26 cellular contexts compared by ENCODE assay signal in the genomic region with DNA sequence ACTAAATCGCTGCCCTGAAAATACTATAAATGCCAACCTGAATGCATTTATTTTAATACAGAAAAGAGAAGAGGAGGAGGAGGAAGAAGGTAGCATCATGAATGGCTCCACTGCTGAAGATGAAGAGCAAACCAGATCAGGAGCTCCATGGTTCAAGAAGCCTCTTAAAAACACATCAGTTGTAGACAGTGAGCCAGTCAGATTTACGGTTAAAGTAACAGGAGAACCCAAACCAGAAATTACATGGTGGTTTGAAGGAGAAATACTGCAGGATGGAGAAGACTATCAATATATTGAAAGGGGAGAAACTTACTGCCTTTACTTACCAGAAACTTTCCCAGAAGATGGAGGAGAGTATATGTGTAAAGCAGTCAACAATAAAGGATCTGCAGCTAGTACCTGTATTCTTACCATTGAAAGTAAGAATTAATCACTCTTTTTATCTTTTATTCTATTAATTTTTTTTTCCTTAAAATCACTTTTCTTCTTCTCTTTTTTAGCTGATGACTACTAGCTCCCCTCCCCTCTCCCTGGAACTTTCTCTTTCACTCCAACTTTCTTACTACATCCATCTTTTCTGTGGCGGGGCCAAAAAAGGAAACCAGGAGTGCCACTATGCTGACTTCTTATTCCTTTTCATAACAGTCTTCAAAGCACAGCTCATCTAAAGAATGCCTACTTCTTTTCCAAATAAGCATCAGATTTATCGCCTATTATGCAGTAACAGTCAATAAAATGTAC. TPM values are rescaled to one million over a fixed set of nuclear protein-coding genes. Genes with fewer than 3 reads are reported as not detected.
DNase-seq lines count a peak whose midpoint lies in the region; ATAC-seq, FAIRE-seq and TF ChIP-seq lines count a peak whose summit lies in the region.
"Had no signal": no experiment of that assay in that cellular context is flagged by ENCODE, and none has a peak within 500 bp of the region (broad histone marks: within the 10 kb centered on the region; RNA-seq: fewer than 3 reads in every experiment).

No MANE protein-coding gene starts in this region.

- H3K4me3 ChIP-seq in HEK293 (ENCODE audit: low read depth, low read length) = no peak overlapping the region
- no peak overlapping the region for H3K4me3 ChIP-seq in astrocyte (ENCODE audit: insufficient read depth, low read depth, low read length)
- H3K4me3 ChIP-seq in osteoblast (ENCODE audit: insufficient read depth, low read length) = no peak overlapping the region
- H3K4me3 ChIP-seq: mucosa of descending colon, SJCRH30, smooth muscle cell, thyroid gland had no signal

- no peak overlapping the region for H3K27ac ChIP-seq in HEK293 (ENCODE audit: extremely low read depth, low read depth, low read length)
- H3K27ac ChIP-seq in astrocyte (ENCODE audit: low read depth, low read length) = no peak overlapping the region
- H3K27ac ChIP-seq in osteoblast (ENCODE audit: low read depth, low read length) = no peak overlapping the region
- H3K27ac ChIP-seq: 22Rv1, SJCRH30, thyroid gland had no signal

- H3K4me1 ChIP-seq in HEK293 (ENCODE audit: control insufficient read depth, insufficient read depth, low read length) (no peaks in the 10 kb centered on the region), astrocyte (ENCODE audit: insufficient read depth, low read length) (no peaks in the 10 kb centered on the region), osteoblast (ENCODE audit: insufficient read depth, low read length) (peaks cover 10% of the 10 kb centered on the region)
- H3K4me1 ChIP-seq: SJCRH30, thyroid gland had no signal

- no peak overlapping the region for H2AFZ ChIP-seq in astrocyte (ENCODE audit: low read depth, low read length)
- no peak overlapping the region for H2AFZ ChIP-seq in osteoblast (ENCODE audit: low read length)

- H3K27me3 Mint-ChIP-seq in activated CD4-positive, alpha-beta T cell treated with anti-CD3 and anti-CD28 coated beads for 36 hours = no peaks in the 10 kb centered on the region
- H3K27me3 Mint-ChIP-seq in astrocyte (ENCODE audit: low read depth, unreplicated experiment) (no peaks in the 10 kb centered on the region), nephron progenitor cell (ENCODE audit: low read depth, poor library complexity) (no peaks in the 10 kb centered on the region)
- H3K27me3 Mint-ChIP-seq: stimulated activated naive CD8-positive, alpha-beta T cell treated with anti-CD3 and anti-CD28 coated beads, Interleukin-15, Interleukin-2, amounts not matched to agents 100 ng/mL and 50 ng/mL, for 24 hours had no signal

- H3K79me2 ChIP-seq in astrocyte (ENCODE audit: insufficient read depth, low read length) = peaks cover 12% of the 10 kb centered on the region
- H3K79me2 ChIP-seq in osteoblast (ENCODE audit: insufficient read depth, low read length) = peaks cover 3% of the 10 kb centered on the region

- POLR2A ChIA-PET in activated CD4-positive, alpha-beta T cell treated with anti-CD3 and anti-CD28 coated beads for 36 hours (lab: Charles Lee) = interaction anchor here (0.7 to 2.4 kb wide), 4 partner anchors 12 to 348 kb away, joined by 3 to 16 read pairs (median 4); a partner anchor contains a TSS
- POLR2A ChIA-PET in HEK293 (lab: Yijun Ruan, JAX) = no interaction called here

- peaks cover 38% of the 10 kb centered on the region for H3K36me3 Mint-ChIP-seq in activated CD4-positive, alpha-beta T cell treated with anti-CD3 and anti-CD28 coated beads for 36 hours (ENCODE audit: low read depth)
- H3K36me3 Mint-ChIP-seq in astrocyte (ENCODE audit: low read depth, unreplicated experiment) = peaks cover 11% of the 10 kb centered on the region
- H3K36me3 Mint-ChIP-seq in nephron progenitor cell (ENCODE audit: low read depth) = peaks cover 50% of the 10 kb centered on the region

- H3K27ac Mint-ChIP-seq in activated CD4-positive, alpha-beta T cell treated with anti-CD3 and anti-CD28 coated beads for 36 hours = peak overlapping the region; percentile 24
- peak overlapping the region; percentile 51 for H3K27ac Mint-ChIP-seq in astrocyte (ENCODE audit: unreplicated experiment)
- peak overlapping the region; percentile 8 for H3K27ac Mint-ChIP-seq in nephron progenitor cell
- H3K27ac Mint-ChIP-seq: stimulated activated naive CD8-positive, alpha-beta T cell treated with anti-CD3 and anti-CD28 coated beads, Interleukin-15, Interleukin-2, amounts not matched to agents 100 ng/mL and 50 ng/mL, for 24 hours had no signal

- H3K36me3 ChIP-seq in HEK293 (ENCODE audit: control insufficient read depth in 2 of 2, insufficient read depth in 1 of 2, low read length in 2 of 2) = peaks cover 45 to 64% of the 10 kb centered on the region in 2 experiments; a peak in 2 of 3 replicates
- peaks cover 68% of the 10 kb centered on the region for H3K36me3 ChIP-seq in astrocyte (ENCODE audit: insufficient read depth, low read length)
- peaks cover 68% of the 10 kb centered on the region for H3K36me3 ChIP-seq in osteoblast (ENCODE audit: insufficient read depth, low read length)

- peaks cover 24% of the 10 kb centered on the region for H4K20me1 ChIP-seq in astrocyte (ENCODE audit: insufficient read depth, low read length)
- peaks cover 3% of the 10 kb centered on the region for H4K20me1 ChIP-seq in osteoblast (ENCODE audit: insufficient read depth, low read length)

- H3K4me3 Mint-ChIP-seq in activated CD4-positive, alpha-beta T cell treated with anti-CD3 and anti-CD28 coated beads for 36 hours = no peak overlapping the region
- H3K4me3 Mint-ChIP-seq in astrocyte (ENCODE audit: unreplicated experiment) (no peak overlapping the region), nephron progenitor cell (no peak overlapping the region)
- H3K4me3 Mint-ChIP-seq: stimulated activated naive CD8-positive, alpha-beta T cell treated with anti-CD3 and anti-CD28 coated beads, Interleukin-15, Interleukin-2, amounts not matched to agents 100 ng/mL and 50 ng/mL, for 24 hours had no signal

- no peak for ATAC-seq in activated CD4-positive, alpha-beta T cell treated with anti-CD3 and anti-CD28 coated beads for 36 hours
- ATAC-seq: left ventricle myocardium superior, mucosa of descending colon had no signal

- no peaks in the 10 kb centered on the region for H3K9me3 ChIP-seq in HEK293 (ENCODE audit: control insufficient read depth, insufficient read depth, low read depth, low read length)
- no peaks in the 10 kb centered on the region for H3K9me3 ChIP-seq in astrocyte (ENCODE audit: insufficient read depth, low read depth, low read length)
- H3K9me3 ChIP-seq in osteoblast (ENCODE audit: low read depth, low read length) = no peaks in the 10 kb centered on the region
- H3K9me3 ChIP-seq: mucosa of descending colon, SJCRH30, thyroid gland had no signal

- H3K4me2 ChIP-seq in astrocyte (ENCODE audit: low read length) = no peak overlapping the region
- H3K4me2 ChIP-seq in osteoblast (ENCODE audit: insufficient read depth, low read length) = no peak overlapping the region
- H3K4me2 ChIP-seq: smooth muscle cell had no signal

- TF ChIP-seq CTCF in HEK293 (tag by site-specific recombination; IDR thresholded peaks at IDR 0.05) = no peak
- no peak for TF ChIP-seq CTCF in astrocyte (IDR thresholded peaks at IDR 0.05; ENCODE audit: insufficient read depth, low read depth, low read length)
- no peak for TF ChIP-seq CTCF in nephron progenitor cell (IDR thresholded peaks at IDR 0.05)
- TF ChIP-seq CTCF in osteoblast (IDR thresholded peaks at IDR 0.05; ENCODE audit: extremely low read depth, low read depth, low read length) = no peak

- FAIRE-seq in astrocyte (lab: Jason Lieb, UNC) (no peak), RCC 7860 (lab: Jason Lieb, UNC) (no peak)

- no peak for DNase-seq in activated CD4-positive, alpha-beta T cell treated with anti-CD3 and anti-CD28 coated beads for 36 hours
- no peak for DNase-seq in activated CD4-positive, alpha-beta T cell treated with anti-CD3 and anti-CD28 coated beads for 48 hours
- no peak for DNase-seq in astrocyte (ENCODE audit: low read depth)
- DNase-seq in nephron progenitor cell = no peak
- DNase-seq in RCC 7860 (ENCODE audit: low spot score) = no peak
- DNase-seq in osteoblast (ENCODE audit: insufficient read length, low spot score, missing footprints) = no peak
- no peak for DNase-seq in islet precursor cell
- DNase-seq: activated CD4-positive, alpha-beta T cell treated with anti-CD3 and anti-CD28 coated beads, Interleukin-2, amount 50 U/mL, for 1 hour; activated CD8-positive, alpha-beta memory T cell treated with anti-CD3 and anti-CD28 coated beads, Interleukin-2, amount 50 U/mL, for 4 hours; activated effector memory CD4-positive, alpha-beta T cell treated with anti-CD3 and anti-CD28 coated beads, Interleukin-2, amount 50 U/mL, for 16 hours; anterior cingulate cortex; COR-L47; DND-41; left ventricle myocardium superior; mucosa of descending colon; NCI-H1105; NCI-H2029 treated with DMSO at 0.1 percent for 48 hours; NCI-H226; SJCRH30; stimulated activated CD4-positive, alpha-beta T cell treated with anti-CD3 and anti-CD28 coated beads, Interleukin-2, amount 100 ng/mL, for 48 hours; T-helper 1 cell; thyroid gland had no signal

- H3K4me1 Mint-ChIP-seq in activated CD4-positive, alpha-beta T cell treated with anti-CD3 and anti-CD28 coated beads for 36 hours = peaks cover 19% of the 10 kb centered on the region
- peaks cover 3% of the 10 kb centered on the region for H3K4me1 Mint-ChIP-seq in astrocyte (ENCODE audit: low read depth, unreplicated experiment)
- H3K4me1 Mint-ChIP-seq in nephron progenitor cell = peaks cover 13% of the 10 kb centered on the region

- H3K27me3 ChIP-seq in astrocyte (ENCODE audit: insufficient read depth, low read length) (no peaks in the 10 kb centered on the region), osteoblast (ENCODE audit: insufficient read depth, low read length) (no peaks in the 10 kb centered on the region)
- H3K27me3 ChIP-seq: SJCRH30, thyroid gland had no signal

- intact Hi-C loops in activated CD4-positive, alpha-beta T cell treated with anti-CD3 and anti-CD28 coated beads for 36 hours (cut with DNase I, micrococcal nuclease) = loop anchor here in 1 of 2 experiments (5.0 kb wide), 1 partner anchor 155 kb away; no protein-coding TSS in a partner anchor

- CTCF ChIA-PET in activated CD4-positive, alpha-beta T cell treated with anti-CD3 and anti-CD28 coated beads for 36 hours (lab: Charles Lee) = interaction anchor here (0.9 to 1.2 kb wide), 2 partner anchors 12 to 67 kb away, joined by 4 to 5 read pairs; no protein-coding TSS in a partner anchor
- CTCF ChIA-PET in HEK293 (lab: Yijun Ruan, JAX) = interaction anchor here (0.6 to 0.7 kb wide), 3 partner anchors 36 to 172 kb away, joined by 3 to 4 read pairs (median 3); a partner anchor contains a TSS

- no peak overlapping the region for H3K9ac ChIP-seq in astrocyte (ENCODE audit: low read length)

- no peaks in the 10 kb centered on the region for H3K9me3 Mint-ChIP-seq in activated CD4-positive, alpha-beta T cell treated with anti-CD3 and anti-CD28 coated beads for 36 hours (ENCODE audit: low read depth)
- H3K9me3 Mint-ChIP-seq in astrocyte (ENCODE audit: unreplicated experiment) (no peaks in the 10 kb centered on the region), nephron progenitor cell (no peaks in the 10 kb centered on the region)
- H3K9me3 Mint-ChIP-seq: stimulated activated naive CD8-positive, alpha-beta T cell treated with anti-CD3 and anti-CD28 coated beads, Interleukin-15, Interleukin-2, amounts not matched to agents 100 ng/mL and 50 ng/mL, for 24 hours had no signal

RNA-seq across cellular contexts. Expression of a gene that starts 36.3 kb away (rescaled TPM):
- 100 to 1,000 TPM; 240 to 258 TPM for total RNA-seq in activated CD4-positive, alpha-beta T cell treated with anti-CD3 and anti-CD28 coated beads for 36 hours
- 113 and 128 TPM in 2 replicates for total RNA-seq in astrocyte
- total RNA-seq in osteoblast = 86.9 and 91.6 TPM in 2 replicates

RNA-seq across cellular contexts. Expression of a gene that starts 54.1 kb away (rescaled TPM):
- 1 to 10 TPM; 2.1 to 3.6 TPM for total RNA-seq in activated CD4-positive, alpha-beta T cell treated with anti-CD3 and anti-CD28 coated beads for 36 hours
- total RNA-seq in astrocyte = 37.5 and 39.4 TPM in 2 replicates
- total RNA-seq in osteoblast = 6.9 and 7.7 TPM in 2 replicates
